In genomic region chr12:132314035-132314434, GRCh38 we compare ENCODE assay signal across 32 cellular contexts. TPM values are rescaled to one million over a fixed set of nuclear protein-coding genes. Genes with fewer than 3 reads are reported as not detected.
"Had no signal": no experiment of that assay in that cellular context is flagged by ENCODE, and none has a peak within 500 bp of the region (broad histone marks: within the 10 kb centered on the region; RNA-seq: fewer than 3 reads in every experiment).

No MANE protein-coding gene starts in this region.

- H3K4me1 Mint-ChIP-seq: naive B cell; neural crest cell; stimulated activated memory B cell treated with anti-CD40 and anti-IgM and Interleukin-4, amounts not matched to agents 10 μg/mL and 1 μg/mL and 100 μg/mL, for 72 hours; stimulated activated naive CD8-positive, alpha-beta T cell treated with anti-CD3 and anti-CD28 coated beads, Interleukin-15, amount 100 ng/mL, for 72 hours had no signal

- H3K27ac Mint-ChIP-seq: nephron progenitor cell; progenitor cell of endocrine pancreas; stimulated activated memory B cell treated with anti-CD40 and anti-IgM and Interleukin-4, amounts not matched to agents 10 μg/mL and 1 μg/mL and 100 μg/mL, for 72 hours; stimulated activated naive CD8-positive, alpha-beta T cell treated with anti-CD3 and anti-CD28 coated beads, Interleukin-15, amount 100 ng/mL, for 72 hours; type B pancreatic cell had no signal

- H3K9me3 ChIP-seq: neutrophil, right lobe of liver, testis, upper lobe of right lung had no signal

- H3K4me1 ChIP-seq: parathyroid adenoma, psoas muscle, right lobe of liver, spleen, suprapubic skin, testis, tibial artery, transverse colon, upper lobe of right lung, uterus had no signal

- ATAC-seq: naive thymus-derived CD8-positive, alpha-beta T cell; psoas muscle; right cardiac atrium; right lobe of liver; stimulated activated memory B cell treated with anti-CD40 and anti-IgM and Interleukin-4, amounts not matched to agents 10 μg/mL and 1 μg/mL and 100 μg/mL, for 72 hours; stimulated activated naive CD8-positive, alpha-beta T cell treated with anti-CD3 and anti-CD28 coated beads, Interleukin-15, Interleukin-2, amounts not matched to agents 100 U/mL and 50 U/mL, for 24 hours; upper lobe of right lung had no signal

- H3K9ac ChIP-seq: parathyroid adenoma had no signal

- H3K27ac ChIP-seq: neutrophil, parathyroid adenoma, psoas muscle, right lobe of liver, skin epidermis, spleen, suprapubic skin, testis, tibial artery, transverse colon, upper lobe of right lung, uterus had no signal

- H3K4me2 ChIP-seq: smooth muscle cell had no signal

- H3K4me3 ChIP-seq: psoas muscle, right lobe of liver, skin epidermis, smooth muscle cell, spleen, suprapubic skin, testis, tibial artery, transverse colon, upper lobe of right lung, uterus had no signal

- H3K27me3 ChIP-seq: neutrophil, right lobe of liver, testis, transverse colon, upper lobe of right lung, uterus had no signal

- H3K4me3 Mint-ChIP-seq: naive thymus-derived CD8-positive, alpha-beta T cell; nephron progenitor cell; neural crest cell; stimulated activated memory B cell treated with anti-CD40 and anti-IgM and Interleukin-4, amounts not matched to agents 10 μg/mL and 1 μg/mL and 100 μg/mL, for 72 hours; stimulated activated naive CD8-positive, alpha-beta T cell treated with anti-CD3 and anti-CD28 coated beads, Interleukin-15, amount 100 ng/mL, for 72 hours; type B pancreatic cell had no signal

- H3K36me3 ChIP-seq: neutrophil, right lobe of liver, spleen, suprapubic skin, tibial artery, transverse colon, upper lobe of right lung, uterus had no signal

- H3K36me3 Mint-ChIP-seq: stimulated activated memory B cell treated with anti-CD40 and anti-IgM and Interleukin-4, amounts not matched to agents 10 μg/mL and 1 μg/mL and 100 μg/mL, for 72 hours had no signal

- DNase-seq: naive B cell; nephron progenitor cell; nucleus accumbens; psoas muscle; stimulated activated CD4-positive, alpha-beta T cell treated with anti-CD3 and anti-CD28 coated beads, Interleukin-12 subunit alpha, Interleukin-12 subunit beta, amount 100 ng/mL, for 4 hours; stimulated activated CD4-positive, alpha-beta T cell treated with anti-CD3 and anti-CD28 coated beads, Interleukin-1b, Interleukin-23, amount 100 ng/mL, for 48 hours; stimulated activated CD4-positive, alpha-beta T cell treated with anti-CD3 and anti-CD28 coated beads, Interleukin-4, amount 100 ng/mL, for 1 hour; stimulated activated CD4-positive, alpha-beta T cell treated with anti-CD3 and anti-CD28 coated beads, Interleukin-4, amount 100 ng/mL, for 4 hours; stimulated activated CD8-positive, alpha-beta memory T cell treated with anti-CD3 and anti-CD28 coated beads, Interleukin-4, amount 100 ng/mL, for 48 hours; stimulated activated naive CD4-positive, alpha-beta T cell; stimulated activated naive CD8-positive, alpha-beta T cell treated with anti-CD3 and anti-CD28 coated beads, Interleukin-15, amount 100 ng/mL, for 72 hours; stimulated activated naive CD8-positive, alpha-beta T cell treated with anti-CD3 and anti-CD28 coated beads, Interleukin-15, Interleukin-2, amounts not matched to agents 100 U/mL and 50 U/mL, for 24 hours; substantia nigra; testis; tibial artery; transverse colon; upper lobe of right lung; uterus had no signal

RNA-seq across cellular contexts. Expression of gene GALNT9, which starts 15.4 kb away (rescaled TPM):
- total RNA-seq: naive thymus-derived CD8-positive, alpha-beta T cell; osteocyte; psoas muscle; right lobe of liver; smooth muscle cell; suprapubic skin had no signal
